Comparison of ENCODE assay signal across 27 cellular contexts in genomic region chr12:127528576-127528975, GRCh38.
"Had no signal": no experiment of that assay in that cellular context is flagged by ENCODE, and none has a peak within 500 bp of the region (broad histone marks: within the 10 kb centered on the region; RNA-seq: fewer than 3 reads in every experiment).

No MANE protein-coding gene starts in this region.

- H3K36me3 ChIP-seq: left ventricle myocardium inferior, pancreas, prostate gland, stomach, thyroid gland, transverse colon, upper lobe of right lung, uterus had no signal

- H3K79me2 ChIP-seq: hepatocyte had no signal

- H3K27ac ChIP-seq: hepatocyte, left ventricle myocardium inferior, pancreas, prostate gland, skin epidermis, stomach, testis, thyroid gland, transverse colon, upper lobe of right lung, uterus had no signal

- H3K4me2 ChIP-seq: hepatocyte had no signal

- H3K4me1 ChIP-seq: left ventricle myocardium inferior, pancreas, prostate gland, stomach, testis, thyroid gland, transverse colon, upper lobe of right lung, uterus had no signal

- DNase-seq: islet precursor cell; left ventricle myocardium inferior; midbrain; mucosa of descending colon; naive thymus-derived CD4-positive, alpha-beta T cell; pancreas; posterior cingulate gyrus; retina; right cardiac atrium; stimulated activated CD4-positive, alpha-beta T cell treated with anti-CD3 and anti-CD28 coated beads, Interleukin-12 subunit alpha, Interleukin-12 subunit beta, amount 100 ng/mL, for 4 hours; stimulated activated CD4-positive, alpha-beta T cell treated with anti-CD3 and anti-CD28 coated beads, Interleukin-15, amount 100 ng/mL, for 24 hours; stimulated activated CD4-positive, alpha-beta T cell treated with anti-CD3 and anti-CD28 coated beads, Interleukin-2, amount 100 ng/mL, for 24 hours; stimulated activated CD4-positive, alpha-beta T cell treated with anti-CD3 and anti-CD28 coated beads, Interleukin-4, amount 100 ng/mL, for 1 hour; stimulated activated naive B cell treated with anti-CD40 and anti-IgM and Interleukin-4, amounts not matched to agents 10 μg/mL and 1 μg/mL and 100 μg/mL, for 72 hours; stimulated activated naive CD8-positive, alpha-beta T cell treated with anti-CD3 and anti-CD28 coated beads, Interleukin-15, Interleukin-2, amounts not matched to agents 100 U/mL and 50 U/mL, for 24 hours; stomach; testis; thyroid gland; transverse colon; upper lobe of right lung; uterus had no signal

- ATAC-seq: mucosa of descending colon; naive thymus-derived CD4-positive, alpha-beta T cell; natural killer cell treated with Interleukin-12 subunit alpha and Interleukin-12 subunit beta and Interleukin-15 and Interleukin-18, amount 100 ng/mL, for 72 hours; pancreas; right cardiac atrium; sciatic nerve; stimulated activated naive B cell treated with anti-CD40 and anti-IgM and Interleukin-4, amounts not matched to agents 10 μg/mL and 1 μg/mL and 100 μg/mL, for 72 hours; stimulated activated naive CD8-positive, alpha-beta T cell treated with anti-CD3 and anti-CD28 coated beads, Interleukin-15, Interleukin-2, amounts not matched to agents 100 U/mL and 50 U/mL, for 24 hours; upper lobe of right lung had no signal

- H3K27me3 ChIP-seq: hepatocyte, stomach, testis, thyroid gland, transverse colon, upper lobe of right lung, uterus had no signal

- H3K4me3 ChIP-seq: hepatocyte, left ventricle myocardium inferior, lung, mucosa of descending colon, pancreas, prostate gland, skin epidermis, stomach, testis, thyroid gland, transverse colon, upper lobe of right lung, uterus had no signal
